In the genomic region with DNA sequence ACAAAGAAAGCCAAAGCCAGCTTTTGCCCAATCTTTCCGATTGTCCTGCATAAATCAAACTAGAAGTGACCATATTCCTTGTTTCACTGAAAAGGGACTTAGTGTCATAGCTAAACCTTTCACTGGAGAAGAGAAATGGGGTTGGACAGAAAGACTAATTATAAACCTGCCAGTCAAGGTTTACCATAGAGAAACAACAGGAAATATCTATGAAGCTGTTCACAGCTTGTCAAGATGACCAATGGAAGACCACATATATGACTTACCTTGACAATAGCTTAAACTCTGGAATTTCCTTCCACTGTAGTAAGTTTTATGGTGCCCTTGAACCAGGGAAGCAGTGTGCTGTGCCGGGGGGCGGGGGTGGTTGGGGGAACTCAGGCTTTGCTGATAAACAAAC, we compare ENCODE assay signal across 12 cellular contexts.
DNase-seq lines count a peak whose midpoint lies in the region; ATAC-seq and TF ChIP-seq lines count a peak whose summit lies in the region.
"Had no signal": no experiment of that assay in that cellular context is flagged by ENCODE, and none has a peak within 500 bp of the region (broad histone marks: within the 10 kb centered on the region; RNA-seq: fewer than 3 reads in every experiment).

No MANE protein-coding gene starts in this region.

- no peaks in the 10 kb centered on the region for H3K36me3 Mint-ChIP-seq in HFFc6 (ENCODE audit: low read depth)

- peak overlapping the region; percentile 78 for H3K4me3 Mint-ChIP-seq in HFFc6
- H3K4me3 Mint-ChIP-seq: stimulated activated naive CD8-positive, alpha-beta T cell treated with anti-CD3 and anti-CD28 coated beads, Interleukin-15, amount 100 ng/mL, for 72 hours had no signal

- H3K9me3 ChIP-seq in spleen = no peaks in the 10 kb centered on the region
- H3K9me3 ChIP-seq in ascending aorta = no peaks in the 10 kb centered on the region

- peaks cover 31% of the 10 kb centered on the region for H3K4me1 Mint-ChIP-seq in HFFc6 (ENCODE audit: low read depth)
- H3K4me1 Mint-ChIP-seq: stimulated activated naive CD8-positive, alpha-beta T cell treated with anti-CD3 and anti-CD28 coated beads, Interleukin-15, amount 100 ng/mL, for 72 hours had no signal

- TF ChIP-seq CTCF in HFFc6 (IDR thresholded peaks at IDR 0.05) (no peak), spleen (IDR thresholded peaks at IDR 0.05 in 8 of 11, conservative IDR thresholded peaks at IDR 0.05 in 3 of 11) (no peak), ascending aorta (IDR thresholded peaks at IDR 0.05) (no peak)

- H3K27me3 Mint-ChIP-seq in HFFc6 (ENCODE audit: insufficient read depth) = no peaks in the 10 kb centered on the region; the same call in 1 of the 2 replicates

- no peaks in the 10 kb centered on the region for H3K9me3 Mint-ChIP-seq in HFFc6
- H3K9me3 Mint-ChIP-seq: stimulated activated naive CD8-positive, alpha-beta T cell treated with anti-CD3 and anti-CD28 coated beads, Interleukin-15, amount 100 ng/mL, for 72 hours had no signal

- ATAC-seq in GM19035 (IDR thresholded peaks at IDR 0.05; ENCODE audit: unreplicated experiment) (peak; percentile 13), HG03565 (IDR thresholded peaks at IDR 0.05; ENCODE audit: unreplicated experiment) (peak; percentile 2)
- ATAC-seq: stimulated activated naive CD8-positive, alpha-beta T cell treated with anti-CD3 and anti-CD28 coated beads, Interleukin-15, amount 100 ng/mL, for 72 hours had no signal

- peak overlapping the region in 6 of 8 donors; percentile 7 to 76 (median 58) for H3K27ac ChIP-seq in spleen
- H3K27ac ChIP-seq in ascending aorta = peak overlapping the region in 1 of 2 donors; percentile 0
- H3K27ac ChIP-seq: cardiac muscle cell had no signal

- H3K27me3 ChIP-seq in spleen (replicated peaks in 1 of 7) (no peaks in the 10 kb centered on the region), ascending aorta (no peaks in the 10 kb centered on the region)

- no peak for DNase-seq in HFFc6
- no peak for DNase-seq in spleen
- no peak for DNase-seq in C1 segment of cervical spinal cord (lab: John Stamatoyannopoulos, UW)
- DNase-seq in NCI-H2107 (lab: John Stamatoyannopoulos, UW) = no peak
- no peak for DNase-seq in ascending aorta (ENCODE audit: low spot score in 2 of 2)
- DNase-seq: DMS79 treated with DMSO at 0.1 percent for 48 hours; islet precursor cell; NCI-H187; stimulated activated naive CD8-positive, alpha-beta T cell treated with anti-CD3 and anti-CD28 coated beads, Interleukin-15, amount 100 ng/mL, for 72 hours had no signal

- intact Hi-C loops in spleen (cut with DNase I; ENCODE audit: low total_unique reads) = loop anchor here (10.0 kb wide), 1 partner anchor 1024 kb away; no protein-coding TSS in a partner anchor
- intact Hi-C loops in ascending aorta (cut with DNase I) = loop anchor here (5.0 to 10.0 kb wide), 2 partner anchors 134 to 372 kb away; no protein-coding TSS in a partner anchor

- WGBS in spleen, 5 donors = 63 to 89% (median 81%) methylated on average over 3 of the region's 3 CpGs

- peak overlapping the region; percentile 47; the same call in 1 of the 2 replicates for H3K27ac Mint-ChIP-seq in HFFc6
- H3K27ac Mint-ChIP-seq: stimulated activated naive CD8-positive, alpha-beta T cell treated with anti-CD3 and anti-CD28 coated beads, Interleukin-15, amount 100 ng/mL, for 72 hours had no signal

- H3K4me1 ChIP-seq in spleen = peaks cover 0 to 28% (median 18%) of the 10 kb centered on the region in 6 donors
- peaks cover 0 to 9% of the 10 kb centered on the region in 2 donors for H3K4me1 ChIP-seq in ascending aorta

- no peak for TF ChIP-seq POLR2A in spleen (IDR thresholded peaks at IDR 0.05)

- no peak overlapping the region for H3K4me3 ChIP-seq in spleen
- no peak overlapping the region for H3K4me3 ChIP-seq in ascending aorta
- H3K4me3 ChIP-seq: cardiac muscle cell had no signal

- H3K36me3 ChIP-seq in spleen (no peaks in the 10 kb centered on the region), ascending aorta (no peaks in the 10 kb centered on the region)
- H3K36me3 ChIP-seq: cardiac muscle cell had no signal
